Comparison of ENCODE assay signal across 8 cellular contexts in the genomic region with DNA sequence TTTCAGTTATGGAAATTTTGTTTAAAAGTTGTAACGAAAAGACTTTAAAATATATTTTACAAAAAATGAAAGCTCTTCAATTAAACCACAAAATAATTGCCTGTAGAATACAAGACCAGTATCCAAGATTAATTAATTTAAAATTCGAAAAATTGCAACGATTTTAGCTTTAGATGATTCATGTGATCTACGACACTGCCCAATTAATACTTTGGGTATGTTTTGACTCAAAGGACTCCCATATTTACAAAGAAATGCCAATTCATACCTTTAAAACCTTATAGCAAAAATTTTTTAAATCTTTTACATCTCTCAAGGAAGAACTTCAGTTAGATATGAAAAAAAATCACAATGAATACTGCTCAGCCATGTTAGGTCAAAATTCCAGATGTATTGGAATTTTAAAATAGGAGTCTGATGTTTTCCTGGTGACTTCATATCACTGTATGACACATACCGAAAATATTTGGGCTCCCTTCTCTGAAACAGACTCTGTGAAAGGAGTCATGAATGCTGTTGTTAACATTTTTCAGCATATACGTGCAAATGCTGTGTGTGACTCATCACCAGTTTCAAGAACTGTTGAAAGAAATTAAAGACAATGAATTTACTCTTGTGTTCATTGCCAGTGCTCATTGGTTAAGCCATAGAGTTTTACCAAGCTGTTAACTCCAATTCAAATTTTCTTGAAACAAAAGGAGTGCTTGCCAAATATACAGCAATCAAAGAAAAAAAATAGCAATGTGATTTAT. TPM values are rescaled to one million over a fixed set of nuclear protein-coding genes. Genes with fewer than 3 reads are reported as not detected.
DNase-seq lines count a peak whose midpoint lies in the region; ATAC-seq and TF ChIP-seq lines count a peak whose summit lies in the region.

No MANE protein-coding gene starts in this region.

- no peak overlapping the region for H3K27ac Mint-ChIP-seq in naive thymus-derived CD8-positive, alpha-beta T cell

- peaks cover 0 to 3% (median 0%) of the 10 kb centered on the region in 3 donors for H3K36me3 Mint-ChIP-seq in naive thymus-derived CD8-positive, alpha-beta T cell

- H3K4me3 ChIP-seq in GM06990 (replicated peaks; ENCODE audit: low read depth, low read length): no peak overlapping the region
- no peak overlapping the region for H3K4me3 ChIP-seq in SJCRH30
- peak overlapping the region; percentile 28 to 32 for H3K4me3 ChIP-seq in tibial artery

- ATAC-seq in HG02798 (IDR thresholded peaks at IDR 0.05; ENCODE audit: poor library complexity, unreplicated experiment): peak; percentile 51
- peak; percentile 98 for ATAC-seq in foreskin keratinocyte
- no peak for ATAC-seq in naive thymus-derived CD8-positive, alpha-beta T cell

- no peaks in the 10 kb centered on the region for H3K27me3 ChIP-seq in GM06990 (replicated peaks; ENCODE audit: control insufficient read depth, insufficient read depth, low read length)
- no peaks in the 10 kb centered on the region for H3K27me3 ChIP-seq in SJCRH30
- H3K27me3 ChIP-seq in foreskin keratinocyte: no peaks in the 10 kb centered on the region
- no peaks in the 10 kb centered on the region for H3K27me3 ChIP-seq in tibial artery

- H3K9me3 Mint-ChIP-seq in naive thymus-derived CD8-positive, alpha-beta T cell: peaks cover 0 to 9% (median 0%) of the 10 kb centered on the region in 9 donors

- H3K36me3 ChIP-seq in GM06990 (ENCODE audit: control insufficient read depth, insufficient read depth, low read length) (no peaks in the 10 kb centered on the region), SJCRH30 (no peaks in the 10 kb centered on the region), tibial artery (no peaks in the 10 kb centered on the region)

- intact Hi-C loops in tibial artery (cut with DNase I; ENCODE audit: low total_unique reads): no loop called here

- H3K27ac ChIP-seq in SJCRH30 (peak overlapping the region; percentile 72), foreskin keratinocyte (peak overlapping the region; percentile 80), tibial artery (peak overlapping the region in 1 of 2 donors; percentile 52)

- TF ChIP-seq CTCF in GM06990 (IDR thresholded peaks at IDR 0.05; ENCODE audit: insufficient read depth, low read length, poor library complexity, severe bottlenecking): no peak
- no peak for TF ChIP-seq CTCF in foreskin keratinocyte (conservative IDR thresholded peaks at IDR 0.05)
- no peak for TF ChIP-seq CTCF in tibial artery (IDR thresholded peaks at IDR 0.05)

- DNase-seq in GM06990 (ENCODE audit: extremely low read depth, insufficient read length) (peak; percentile 24), SJCRH30 (peak; percentile 61 to 85), foreskin keratinocyte (peak; percentile 89 to 94), tibial artery (no peak), NCI-H526 treated with DMSO at 0.1 percent for 48 hours (lab: John Stamatoyannopoulos, UW) (no peak), AML-193 (lab: John Stamatoyannopoulos, UW) (no peak)
- no peak for DNase-seq in naive thymus-derived CD8-positive, alpha-beta T cell

- H3K9me3 ChIP-seq in SJCRH30 (replicated peaks): no peaks in the 10 kb centered on the region
- H3K9me3 ChIP-seq in tibial artery: no peaks in the 10 kb centered on the region

- POLR2A ChIA-PET in naive thymus-derived CD8-positive, alpha-beta T cell (lab: Charles Lee): no interaction called here

- H3K4me3 Mint-ChIP-seq in naive thymus-derived CD8-positive, alpha-beta T cell: no peak overlapping the region

- peaks cover 6 to 10% (median 9%) of the 10 kb centered on the region in 4 donors for H3K4me1 Mint-ChIP-seq in naive thymus-derived CD8-positive, alpha-beta T cell

- H3K27me3 Mint-ChIP-seq in naive thymus-derived CD8-positive, alpha-beta T cell: no peaks in the 10 kb centered on the region

- H3K4me1 ChIP-seq in SJCRH30: peaks cover 16% of the 10 kb centered on the region
- H3K4me1 ChIP-seq in foreskin keratinocyte: peaks cover 14% of the 10 kb centered on the region
- H3K4me1 ChIP-seq in tibial artery: no peaks in the 10 kb centered on the region

RNA-seq across cellular contexts. Expression of a gene that starts 13.8 kb away (rescaled TPM):
- 183 and 196 TPM in 2 replicates for total RNA-seq in SJCRH30 (2014; rRNA removed; shearing (Covaris generic))
- 170 and 201 TPM in 2 replicates for total RNA-seq in foreskin keratinocyte
- polyA plus RNA-seq in foreskin keratinocyte: 125 and 160 TPM in 2 replicates
- 10 to 100 TPM; 19.2 to 25.8 TPM for total RNA-seq in naive thymus-derived CD8-positive, alpha-beta T cell
- 10 to 100 TPM; 32.7 to 39.5 (median 32.9) TPM for polyA plus RNA-seq in naive thymus-derived CD8-positive, alpha-beta T cell

Comparison
In these comparisons a context has a peak if more than half of its experiments do, and no peak if none do; other contexts are left out.
1. DNase-seq: peak in GM06990 (single experiment), SJCRH30 (2 of 2) and foreskin keratinocyte (2 of 2); none in tibial artery (0 of 2), naive thymus-derived CD8-positive, alpha-beta T cell (0 of 10), NCI-H526 treated with DMSO at 0.1 percent for 48 hours (single experiment) and AML-193 (0 of 2).
2. H3K4me3 ChIP-seq: peak in tibial artery (2 of 2); none in GM06990 (single experiment) and SJCRH30 (single experiment).
3. ATAC-seq: peak in HG02798 (single experiment) and foreskin keratinocyte (single experiment); none in naive thymus-derived CD8-positive, alpha-beta T cell (0 of 2).